ENCODE assay signal across 25 cellular contexts in the genomic region with DNA sequence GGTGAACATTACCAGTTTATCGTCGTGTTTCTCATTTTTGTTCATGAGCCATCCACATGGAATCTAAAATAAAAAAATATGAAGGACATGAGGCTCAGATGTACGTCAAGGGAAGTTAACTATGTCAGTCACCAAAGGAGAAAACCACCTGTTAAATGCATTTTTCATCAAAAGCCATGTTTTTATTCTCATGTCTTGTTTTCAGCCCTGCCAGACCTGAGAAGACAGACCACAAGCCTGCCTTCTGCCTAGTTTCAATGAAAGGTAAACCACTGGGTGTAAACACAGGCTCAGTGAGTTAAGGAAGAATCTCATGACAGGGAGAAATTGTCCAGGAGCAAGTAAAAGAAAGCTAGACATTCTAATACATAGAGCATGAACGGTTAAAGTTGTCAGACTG. TPM values are rescaled to one million over a fixed set of nuclear protein-coding genes. Genes with fewer than 3 reads are reported as not detected.
DNase-seq lines count a peak whose midpoint lies in the region; ATAC-seq and TF ChIP-seq lines count a peak whose summit lies in the region.
"Had no signal": no experiment of that assay in that cellular context is flagged by ENCODE, and none has a peak within 500 bp of the region (broad histone marks: within the 10 kb centered on the region; RNA-seq: fewer than 3 reads in every experiment).

No MANE protein-coding gene starts in this region.

- H3K4me2 ChIP-seq in smooth muscle cell = no peak overlapping the region

- H3K27me3 ChIP-seq in smooth muscle cell (ENCODE audit: low read depth) = no peaks in the 10 kb centered on the region

- H3K36me3 ChIP-seq in smooth muscle cell (ENCODE audit: low read depth) = no peaks in the 10 kb centered on the region
- H3K36me3 ChIP-seq: HAP-1 had no signal

- H3K4me3 ChIP-seq in smooth muscle cell (no peak overlapping the region), lower leg skin (ENCODE audit: low read depth, poor library complexity, severe bottlenecking) (no peak overlapping the region)
- H3K4me3 ChIP-seq: HAP-1 had no signal

- H3K27ac ChIP-seq in smooth muscle cell (ENCODE audit: low read depth) = peak overlapping the region; percentile 33
- H3K27ac ChIP-seq: 22Rv1 had no signal

- H3K9me3 Mint-ChIP-seq in activated CD8-positive, alpha-beta T cell treated with anti-CD3 and anti-CD28 coated beads for 36 hours = no peaks in the 10 kb centered on the region
- H3K9me3 Mint-ChIP-seq in activated CD8-positive, alpha-beta T cell treated with anti-CD3 and anti-CD28 coated beads, Interleukin-2, amount 10 ng/mL, durations not matched to agents 7 days and 5 days (ENCODE audit: insufficient read depth) = no peaks in the 10 kb centered on the region
- peaks cover 5% of the 10 kb centered on the region for H3K9me3 Mint-ChIP-seq in central memory CD8-positive, alpha-beta T cell

- no peak for TF ChIP-seq CTCF in activated CD8-positive, alpha-beta T cell treated with anti-CD3 and anti-CD28 coated beads for 36 hours (IDR thresholded peaks at IDR 0.05)
- TF ChIP-seq CTCF in smooth muscle cell (IDR thresholded peaks at IDR 0.05; ENCODE audit: borderline replicate concordance, insufficient read depth, poor library complexity, severe bottlenecking) (no peak), lower leg skin (IDR thresholded peaks at IDR 0.05) (no peak)

- no peak overlapping the region for H3K9ac ChIP-seq in smooth muscle cell (ENCODE audit: low read depth)
- H3K9ac ChIP-seq: GM23248 had no signal

- intact Hi-C loops in activated CD8-positive, alpha-beta T cell treated with anti-CD3 and anti-CD28 coated beads for 36 hours (cut with micrococcal nuclease) = no loop called here
- intact Hi-C loops in lower leg skin (cut with DNase I; ENCODE audit: low total_unique reads) = loop anchor here (5.0 kb wide), 1 partner anchor 1994 kb away; no protein-coding TSS in a partner anchor

- WGBS in smooth muscle cell (ENCODE audit: low lambda C conversion rate) = 68% methylated on average over 4 of the region's 4 CpGs
- 76 to 78% methylated on average over 4 of the region's 4 CpGs for WGBS in lower leg skin, 2 donors

- H3K79me2 ChIP-seq in smooth muscle cell (ENCODE audit: low read depth) = no peaks in the 10 kb centered on the region

- H3K4me3 Mint-ChIP-seq in activated CD8-positive, alpha-beta T cell treated with anti-CD3 and anti-CD28 coated beads for 36 hours = peak overlapping the region; percentile 3
- H3K4me3 Mint-ChIP-seq in activated CD8-positive, alpha-beta T cell treated with anti-CD3 and anti-CD28 coated beads, Interleukin-2, amount 10 ng/mL, durations not matched to agents 7 days and 5 days = no peak overlapping the region
- peak overlapping the region; percentile 35 for H3K4me3 Mint-ChIP-seq in central memory CD8-positive, alpha-beta T cell
- H3K4me3 Mint-ChIP-seq: CD14-positive monocyte had no signal

- H3K4me1 ChIP-seq in smooth muscle cell (ENCODE audit: low read depth) = peaks cover 5% of the 10 kb centered on the region
- H3K4me1 ChIP-seq: HAP-1 had no signal

- H3K27me3 Mint-ChIP-seq in activated CD8-positive, alpha-beta T cell treated with anti-CD3 and anti-CD28 coated beads for 36 hours = no peaks in the 10 kb centered on the region
- no peaks in the 10 kb centered on the region for H3K27me3 Mint-ChIP-seq in activated CD8-positive, alpha-beta T cell treated with anti-CD3 and anti-CD28 coated beads, Interleukin-2, amount 10 ng/mL, durations not matched to agents 7 days and 5 days (ENCODE audit: low read depth)
- H3K27me3 Mint-ChIP-seq in central memory CD8-positive, alpha-beta T cell = no peaks in the 10 kb centered on the region

- H3F3A ChIP-seq in smooth muscle cell (ENCODE audit: low read depth) = no peaks in the 10 kb centered on the region

- TF ChIP-seq POLR2A in lower leg skin (IDR thresholded peaks at IDR 0.05) = no peak

- H3K27ac Mint-ChIP-seq in activated CD8-positive, alpha-beta T cell treated with anti-CD3 and anti-CD28 coated beads for 36 hours = peak overlapping the region; percentile 60
- H3K27ac Mint-ChIP-seq in activated CD8-positive, alpha-beta T cell treated with anti-CD3 and anti-CD28 coated beads, Interleukin-2, amount 10 ng/mL, durations not matched to agents 7 days and 5 days = no peak overlapping the region
- H3K27ac Mint-ChIP-seq in central memory CD8-positive, alpha-beta T cell (ENCODE audit: low read depth) = peak overlapping the region; percentile 90
- H3K27ac Mint-ChIP-seq: CD14-positive monocyte had no signal

- no peaks in the 10 kb centered on the region for H4K20me1 ChIP-seq in smooth muscle cell (ENCODE audit: low read depth)

- POLR2A ChIA-PET in activated CD8-positive, alpha-beta T cell treated with anti-CD3 and anti-CD28 coated beads for 36 hours (lab: Charles Lee) = interaction anchor here (0.6 kb wide), 1 partner anchor 32 kb away, joined by 4 read pairs; no protein-coding TSS in a partner anchor
- POLR2A ChIA-PET in activated CD8-positive, alpha-beta T cell treated with anti-CD3 and anti-CD28 coated beads, Interleukin-2, amount 10 ng/mL, durations not matched to agents 7 days and 5 days (lab: Charles Lee) = no interaction called here

- no peak for DNase-seq in activated CD8-positive, alpha-beta T cell treated with anti-CD3 and anti-CD28 coated beads for 36 hours
- DNase-seq in activated CD8-positive, alpha-beta T cell treated with anti-CD3 and anti-CD28 coated beads, Interleukin-2, amount 10 ng/mL, durations not matched to agents 7 days and 5 days = no peak
- no peak for DNase-seq in central memory CD8-positive, alpha-beta T cell (ENCODE audit: low spot score in 2 of 2)
- DNase-seq in smooth muscle cell (lab: John Stamatoyannopoulos, UW; ENCODE audit: unreplicated experiment) (no peak), lower leg skin (ENCODE audit: low spot score in 2 of 2) (no peak), A172 (ENCODE audit: low spot score) (no peak)
- DNase-seq: COR-L47, DMS 273 treated with DMSO at 0.1 percent for 48 hours, DND-41, GM23248, KG1, MV-4-11, NCI-H1417, NCI-H187, NCI-H226, NCI-H524, NCI-H82, SHP77 had no signal

- CTCF ChIA-PET in activated CD8-positive, alpha-beta T cell treated with anti-CD3 and anti-CD28 coated beads for 36 hours (lab: Charles Lee) = interaction anchor here (1.0 to 2.3 kb wide), 6 partner anchors 9 to 91 kb away, joined by 3 to 11 read pairs (median 3); no protein-coding TSS in a partner anchor
- CTCF ChIA-PET in activated CD8-positive, alpha-beta T cell treated with anti-CD3 and anti-CD28 coated beads, Interleukin-2, amount 10 ng/mL, durations not matched to agents 7 days and 5 days (lab: Charles Lee) = interaction anchor here (0.8 to 3.0 kb wide), 6 partner anchors 12 to 35 kb away, joined by 3 to 10 read pairs (median 4); no protein-coding TSS in a partner anchor

- no peak overlapping the region for H2AFZ ChIP-seq in smooth muscle cell (ENCODE audit: low read depth)

- H3K4me1 Mint-ChIP-seq in activated CD8-positive, alpha-beta T cell treated with anti-CD3 and anti-CD28 coated beads for 36 hours (ENCODE audit: low read depth) = peaks cover 21% of the 10 kb centered on the region
- H3K4me1 Mint-ChIP-seq in activated CD8-positive, alpha-beta T cell treated with anti-CD3 and anti-CD28 coated beads, Interleukin-2, amount 10 ng/mL, durations not matched to agents 7 days and 5 days (ENCODE audit: low read depth) = peaks cover 23% of the 10 kb centered on the region
- peaks cover 38% of the 10 kb centered on the region for H3K4me1 Mint-ChIP-seq in central memory CD8-positive, alpha-beta T cell
- H3K4me1 Mint-ChIP-seq: CD14-positive monocyte had no signal

- H3K9me3 ChIP-seq in smooth muscle cell (replicated peaks; ENCODE audit: low read depth) = no peaks in the 10 kb centered on the region
- H3K9me3 ChIP-seq: HAP-1 had no signal

- no peak for ATAC-seq in activated CD8-positive, alpha-beta T cell treated with anti-CD3 and anti-CD28 coated beads for 36 hours
- no peak for ATAC-seq in activated CD8-positive, alpha-beta T cell treated with anti-CD3 and anti-CD28 coated beads, Interleukin-2, amount 10 ng/mL, durations not matched to agents 7 days and 5 days
- ATAC-seq in HG02678 (IDR thresholded peaks at IDR 0.05; ENCODE audit: unreplicated experiment) (peak; percentile 48), HG02870 (IDR thresholded peaks at IDR 0.05; ENCODE audit: unreplicated experiment) (no peak)
- ATAC-seq in central memory CD8-positive, alpha-beta T cell (replicated peaks; ENCODE audit: extremely low read depth, poor library complexity, severe bottlenecking) = peak; percentile 63

- H3K36me3 Mint-ChIP-seq in activated CD8-positive, alpha-beta T cell treated with anti-CD3 and anti-CD28 coated beads for 36 hours (ENCODE audit: low read depth) = no peaks in the 10 kb centered on the region
- H3K36me3 Mint-ChIP-seq in activated CD8-positive, alpha-beta T cell treated with anti-CD3 and anti-CD28 coated beads, Interleukin-2, amount 10 ng/mL, durations not matched to agents 7 days and 5 days (ENCODE audit: low read depth) = no peaks in the 10 kb centered on the region
- H3K36me3 Mint-ChIP-seq in central memory CD8-positive, alpha-beta T cell (ENCODE audit: insufficient read depth) = peaks cover 6% of the 10 kb centered on the region
- H3K36me3 Mint-ChIP-seq: CD14-positive monocyte had no signal

RNA-seq across cellular contexts. Expression of gene TNIP3, which starts 52.3 kb away (rescaled TPM):
- 1 to 10 TPM; 1.9 to 2.4 TPM for total RNA-seq in activated CD8-positive, alpha-beta T cell treated with anti-CD3 and anti-CD28 coated beads for 36 hours
- under 1 TPM; 0.29 to 0.42 TPM for total RNA-seq in activated CD8-positive, alpha-beta T cell treated with anti-CD3 and anti-CD28 coated beads, Interleukin-2, amount 10 ng/mL, durations not matched to agents 7 days and 5 days
- total RNA-seq in smooth muscle cell = 3.2 TPM in 1 of 2 replicates, not detected in the other
- polyA plus RNA-seq in smooth muscle cell = 0.33 and 0.34 TPM in 2 replicates
- not detected for total RNA-seq in lower leg skin
- total RNA-seq in A172 (2014; rRNA removed; shearing (Covaris generic)) = 0.05 and 1.9 TPM in 2 replicates
- total RNA-seq: G401, HT-29 had no signal

Comparison
In these comparisons a context has a peak if more than half of its experiments do, and no peak if none do; other contexts are left out.
1. ATAC-seq: peak in HG02678 (single experiment) and central memory CD8-positive, alpha-beta T cell (single experiment); none in activated CD8-positive, alpha-beta T cell treated with anti-CD3 and anti-CD28 coated beads for 36 hours (single experiment), activated CD8-positive, alpha-beta T cell treated with anti-CD3 and anti-CD28 coated beads, Interleukin-2, amount 10 ng/mL, durations not matched to agents 7 days and 5 days (single experiment) and HG02870 (single experiment).